1 cellular context compared by ENCODE assay signal in the genomic region with DNA sequence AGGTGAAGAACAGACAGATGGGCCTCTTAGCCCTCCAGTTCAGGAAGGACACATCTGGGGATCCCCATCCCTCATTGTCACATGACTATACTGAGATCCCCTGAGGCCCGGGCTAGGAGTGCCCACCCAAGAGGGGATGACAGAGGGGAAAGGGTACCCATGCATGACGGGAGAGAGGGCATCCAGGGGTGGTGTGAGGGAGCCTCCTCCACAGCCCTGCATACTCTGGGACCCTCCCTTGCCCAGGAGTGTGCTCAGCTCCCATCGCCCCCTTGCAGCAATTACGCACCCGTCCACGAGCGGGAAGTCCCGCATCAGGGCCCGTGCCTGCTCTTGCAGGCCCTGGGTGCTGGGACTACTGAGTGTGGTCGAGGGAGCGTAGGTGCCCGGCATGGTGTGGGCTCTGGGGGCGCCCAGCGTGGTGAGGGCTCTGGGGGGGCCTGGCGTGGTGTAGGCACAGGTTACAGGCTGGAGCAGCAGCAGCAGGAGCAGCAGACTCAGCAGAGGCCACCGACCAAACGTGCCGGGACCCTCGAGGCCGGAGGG.
TF ChIP-seq lines count a peak whose summit lies in the region.

No MANE protein-coding gene starts in this region.

TF ChIP-seq in HCT116, 20 proteins besides CTCF, POLR2A, EP300 and RAD21:
- TF ChIP-seq, protein P1, sequence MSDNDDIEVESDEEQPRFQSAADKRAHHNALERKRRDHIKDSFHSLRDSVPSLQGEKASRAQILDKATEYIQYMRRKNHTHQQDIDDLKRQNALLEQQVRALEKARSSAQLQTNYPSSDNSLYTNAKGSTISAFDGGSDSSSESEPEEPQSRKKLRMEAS (IDR thresholded peaks at IDR 0.05) = no peak
- TF ChIP-seq CEBPB (IDR thresholded peaks at IDR 0.05; ENCODE audit: low read depth) = no peak
- TF ChIP-seq YY1 (IDR thresholded peaks at IDR 0.05; ENCODE audit: extremely low read depth, insufficient replicate concordance, low read depth, low read length) = no peak
